22 cellular contexts compared by ENCODE assay signal in the genomic region with DNA sequence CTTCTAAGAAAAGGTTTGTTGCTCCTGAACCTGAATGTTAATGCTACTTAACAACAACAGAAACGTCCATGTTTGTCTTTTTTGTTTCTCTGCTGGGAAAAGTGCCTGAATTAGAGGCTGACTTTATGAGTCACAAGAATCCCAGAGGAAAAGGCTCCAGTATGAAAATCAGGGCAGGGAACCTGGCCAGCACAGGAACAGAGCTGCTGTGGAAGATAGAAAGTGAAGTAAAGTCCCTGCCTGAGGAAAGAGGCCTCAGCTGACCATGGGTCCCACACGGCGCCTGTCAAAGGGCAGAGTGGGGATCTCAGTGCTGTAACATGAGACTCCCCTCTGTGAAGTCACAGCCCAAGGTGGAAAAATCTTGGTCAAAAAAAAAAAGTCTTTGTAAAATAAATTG.
DNase-seq lines count a peak whose midpoint lies in the region; ATAC-seq and TF ChIP-seq lines count a peak whose summit lies in the region.
"Had no signal": no experiment of that assay in that cellular context is flagged by ENCODE, and none has a peak within 500 bp of the region (broad histone marks: within the 10 kb centered on the region; RNA-seq: fewer than 3 reads in every experiment).

No MANE protein-coding gene starts in this region.

- no peak overlapping the region for H3K4me3 ChIP-seq in body of pancreas
- no peak overlapping the region for H3K4me3 ChIP-seq in neuronal stem cell (ENCODE audit: low read length in 2 of 2)
- no peak overlapping the region for H3K4me3 ChIP-seq in thoracic aorta
- H3K4me3 ChIP-seq in foreskin fibroblast (ENCODE audit: low read depth in 1 of 2, low read length in 2 of 2), result no peak overlapping the region
- H3K4me3 ChIP-seq: K562, mucosa of descending colon, SK-N-MC, stomach had no signal

- H2AFZ ChIP-seq in neuronal stem cell (ENCODE audit: low read length), result peak overlapping the region; percentile 4

- 39 to 51% methylated on average over 3 of the region's 3 CpGs for WGBS in body of pancreas, 2 donors
- no CpG with 5 or more reads among the region's 3 CpGs for WGBS in neuronal stem cell (ENCODE audit: extremely low coverage in 2 of 2, insufficient read length in 2 of 2, insufficient replicate concordance in 1 of 2), 2 donors

- no peaks in the 10 kb centered on the region for H3K36me3 ChIP-seq in body of pancreas (replicated peaks in 1 of 2; ENCODE audit: insufficient read depth in 1 of 2, low read depth in 2 of 2)
- no peaks in the 10 kb centered on the region for H3K36me3 ChIP-seq in neuronal stem cell (replicated peaks in 1 of 2; ENCODE audit: control insufficient read depth in 2 of 2, insufficient read depth in 2 of 2, low read length in 2 of 2)
- no peaks in the 10 kb centered on the region for H3K36me3 ChIP-seq in thoracic aorta
- H3K36me3 ChIP-seq: stomach had no signal

- no peaks in the 10 kb centered on the region for H3K79me1 ChIP-seq in neuronal stem cell (ENCODE audit: low read depth, low read length)

- no peak overlapping the region for H4K91ac ChIP-seq in neuronal stem cell (ENCODE audit: low read depth, low read length, poor library complexity)

- H3K27ac ChIP-seq in body of pancreas, result no peak overlapping the region
- no peak overlapping the region for H3K27ac ChIP-seq in neuronal stem cell (replicated peaks; ENCODE audit: low read length)
- peak overlapping the region in 1 of 2 donors; percentile 23 for H3K27ac ChIP-seq in thoracic aorta
- H3K27ac ChIP-seq: SK-N-MC, stomach had no signal

- no peak overlapping the region for H2AK5ac ChIP-seq in neuronal stem cell (ENCODE audit: low read depth, low read length)

- ATAC-seq in body of pancreas (no peak), left cardiac atrium (peak in 1 of 2 donors; percentile 73), thoracic aorta (ENCODE audit: insufficient number of reproducible peaks, low FRiP score, low read depth) (peak; percentile 66), GM18858 (IDR thresholded peaks at IDR 0.05; ENCODE audit: unreplicated experiment) (no peak)
- ATAC-seq: K562, mucosa of descending colon, natural killer cell had no signal

- DNase-seq in body of pancreas (peak in 3 of 4 donors; percentile 6 to 18 (median 13)), left cardiac atrium (peak; percentile 44), neuronal stem cell (ENCODE audit: low spot score) (no peak), thoracic aorta (ENCODE audit: low spot score) (no peak), globus pallidus (ENCODE audit: low spot score) (no peak), COLO668 (lab: John Stamatoyannopoulos, UW; ENCODE audit: unreplicated experiment) (no peak), foreskin fibroblast (no peak)
- DNase-seq: activated gamma-delta T cell treated with Interleukin-2 at 50 U/mL for 16 hours; activated naive CD8-positive, alpha-beta T cell treated with anti-CD3 and anti-CD28 coated beads, Interleukin-2, amount 10 ng/mL, durations not matched to agents 7 days and 5 days; activated T-cell treated with anti-CD3 and anti-CD28 coated beads, Interleukin-2, amount 50 U/mL, for 48 hours; mucosa of descending colon; natural killer cell; NCI-H1092 treated with DMSO at 0.1 percent for 48 hours; NCI-H187 treated with DMSO at 0.1 percent for 48 hours; NCI-H524 treated with DMSO at 0.1 percent for 48 hours; OCI-M1; stimulated activated CD4-positive, alpha-beta T cell treated with anti-CD3 and anti-CD28 coated beads, Interleukin-2, amount 100 ng/mL, for 48 hours; stomach; trophoblast cell had no signal

- H3K27me3 ChIP-seq in body of pancreas (no peaks in the 10 kb centered on the region), neuronal stem cell (ENCODE audit: control insufficient read depth in 3 of 3, insufficient read depth in 3 of 3, low read depth in 1 of 3, low read length in 3 of 3) (no peaks in the 10 kb centered on the region), thoracic aorta (replicated peaks; ENCODE audit: insufficient read depth) (no peaks in the 10 kb centered on the region)
- H3K27me3 ChIP-seq: stomach had no signal

- TF ChIP-seq CTCF in body of pancreas (IDR thresholded peaks at IDR 0.05) (no peak), thoracic aorta (IDR thresholded peaks at IDR 0.05) (no peak), foreskin fibroblast (IDR thresholded peaks at IDR 0.05; ENCODE audit: low read depth, low read length) (no peak)

- H3K4ac ChIP-seq in neuronal stem cell (ENCODE audit: low read length), result no peak overlapping the region

- H2BK15ac ChIP-seq in neuronal stem cell (ENCODE audit: low read length), result no peak overlapping the region

- H3K14ac ChIP-seq in neuronal stem cell (ENCODE audit: low read length), result no peak overlapping the region

- H3K4me1 ChIP-seq in body of pancreas (peaks cover 6% of the 10 kb centered on the region), neuronal stem cell (ENCODE audit: control insufficient read depth in 2 of 2, insufficient read depth in 1 of 2, low read depth in 1 of 2, low read length in 2 of 2) (no peaks in the 10 kb centered on the region), thoracic aorta (ENCODE audit: control insufficient read depth in 1 of 2, low read depth in 2 of 2) (peaks cover 9 to 20% of the 10 kb centered on the region in 2 donors)
- H3K4me1 ChIP-seq: stomach had no signal

- no peak overlapping the region for H3K4me2 ChIP-seq in neuronal stem cell (ENCODE audit: insufficient read depth, low read length, poor library complexity, severe bottlenecking)

- H3K9me3 ChIP-seq in body of pancreas, result no peaks in the 10 kb centered on the region
- no peaks in the 10 kb centered on the region for H3K9me3 ChIP-seq in neuronal stem cell (replicated peaks in 1 of 2; ENCODE audit: control insufficient read depth in 2 of 2, insufficient read depth in 1 of 2, low read depth in 1 of 2, low read length in 2 of 2)
- H3K9me3 ChIP-seq in thoracic aorta, result no peaks in the 10 kb centered on the region
- H3K9me3 ChIP-seq: mucosa of descending colon, stomach had no signal

- H2BK120ac ChIP-seq in neuronal stem cell (ENCODE audit: low read depth, low read length), result no peak overlapping the region

- TF ChIP-seq POLR2A in body of pancreas (IDR thresholded peaks at IDR 0.05), result no peak

- H3K9ac ChIP-seq in neuronal stem cell (ENCODE audit: low read depth, low read length, poor library complexity), result no peak overlapping the region

- H2BK5ac ChIP-seq in neuronal stem cell (ENCODE audit: low read length), result no peak overlapping the region

- no peak overlapping the region for H4K8ac ChIP-seq in neuronal stem cell (ENCODE audit: low read depth, low read length)

- H3K23ac ChIP-seq in neuronal stem cell (ENCODE audit: low read depth, low read length, poor library complexity), result no peak overlapping the region

- no peak overlapping the region for H2BK12ac ChIP-seq in neuronal stem cell (ENCODE audit: low read length)

- H3K18ac ChIP-seq in neuronal stem cell (ENCODE audit: low read length), result no peak overlapping the region

- intact Hi-C loops in body of pancreas (cut with DNase I), result no loop called here
- intact Hi-C loops in left cardiac atrium (cut with DNase I), result no loop called here

Comparison
In these comparisons a context has a peak if more than half of its experiments do, and no peak if none do; other contexts are left out.
1. DNase-seq: peak in body of pancreas (3 of 4) and left cardiac atrium (single experiment); none in neuronal stem cell (single experiment), thoracic aorta (single experiment), globus pallidus (single experiment), COLO668 (single experiment) and foreskin fibroblast (0 of 2).